ENCODE assay signal across 7 cellular contexts in the genomic region with DNA sequence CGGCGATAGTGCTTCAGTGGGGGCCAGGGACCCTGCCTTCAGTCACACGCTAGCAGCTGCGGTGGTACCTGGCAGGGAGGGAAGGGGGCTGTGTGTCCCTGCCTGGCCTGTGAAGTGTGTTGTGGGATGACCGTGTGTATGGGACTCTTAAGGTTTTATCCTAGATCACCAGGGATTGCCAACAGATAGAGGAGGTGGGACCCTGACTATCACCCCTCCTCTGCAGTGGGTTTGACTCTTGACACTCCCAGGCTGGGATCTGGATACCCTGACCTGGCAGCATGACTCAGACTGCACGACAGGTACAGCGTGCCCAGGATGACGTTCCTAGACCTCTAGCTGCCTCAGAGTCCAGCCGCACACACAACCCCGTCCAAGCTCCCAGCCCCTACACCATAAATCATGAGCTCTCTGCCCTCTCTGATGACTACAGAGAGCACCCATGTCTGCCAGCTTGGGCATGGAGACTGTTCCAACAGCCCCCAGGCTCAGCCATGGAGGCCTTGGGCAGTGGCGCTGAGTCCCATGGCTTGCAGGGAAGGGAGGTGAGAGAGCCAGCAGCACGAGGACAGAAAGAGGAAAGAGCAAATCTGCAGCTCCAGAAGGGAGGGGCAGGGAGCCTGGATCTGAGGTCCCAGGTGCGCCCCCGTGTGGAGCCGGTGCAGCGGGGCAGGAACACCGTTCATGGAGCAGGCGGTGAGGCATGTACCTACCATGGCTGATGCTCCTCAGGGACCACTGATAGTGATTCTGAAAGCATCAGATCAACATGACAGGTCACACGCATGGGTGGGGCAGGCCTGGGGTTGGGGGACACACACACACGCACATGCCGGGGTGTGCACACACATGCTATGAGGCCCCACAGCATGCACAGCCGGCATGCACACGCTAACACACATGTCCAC.
A peak's percentile ranks its signal among the peaks of the same experiment; 100 is the strongest.
DNase-seq lines count a peak whose midpoint lies in the region; ATAC-seq, FAIRE-seq and TF ChIP-seq lines count a peak whose summit lies in the region.

No MANE protein-coding gene starts in this region.

- H3K4me1 ChIP-seq in SJCRH30: no peaks in the 10 kb centered on the region
- H3K4me1 ChIP-seq in body of pancreas: no peaks in the 10 kb centered on the region
- no peaks in the 10 kb centered on the region for H3K4me1 ChIP-seq in right lobe of liver

- ATAC-seq in body of pancreas: peak; percentile 69
- ATAC-seq in right lobe of liver: peak; percentile 73 to 99 (median 91)
- ATAC-seq in GM21825 (IDR thresholded peaks at IDR 0.05; ENCODE audit: unreplicated experiment): no peak

- 37 to 61% methylated on average over 13 to 20 of the region's 23 CpGs for WGBS in body of pancreas, 2 donors
- WGBS in right lobe of liver (ENCODE audit: insufficient coverage, low coverage, low lambda C conversion rate, missing lambda C conversion rate): 5% methylated on average over 3 of the region's 23 CpGs

- intact Hi-C loops in body of pancreas (cut with DNase I) (no loop called here), right lobe of liver (cut with DNase I) (no loop called here)

- FAIRE-seq in G401.6 (lab: Jason Lieb, UNC): peak; percentile 51
- FAIRE-seq in urothelium cell line (lab: Jason Lieb, UNC): peak; percentile 52

- no peak overlapping the region for H3K4me3 ChIP-seq in SJCRH30
- H3K4me3 ChIP-seq in body of pancreas: no peak overlapping the region
- no peak overlapping the region for H3K4me3 ChIP-seq in right lobe of liver

- H3K9me3 ChIP-seq in SJCRH30 (replicated peaks): no peaks in the 10 kb centered on the region
- no peaks in the 10 kb centered on the region for H3K9me3 ChIP-seq in body of pancreas
- H3K9me3 ChIP-seq in right lobe of liver: no peaks in the 10 kb centered on the region

- H3K36me3 ChIP-seq in SJCRH30 (no peaks in the 10 kb centered on the region), body of pancreas (replicated peaks in 1 of 2; ENCODE audit: insufficient read depth in 1 of 2, low read depth in 2 of 2) (no peaks in the 10 kb centered on the region), right lobe of liver (no peaks in the 10 kb centered on the region)

- no peak overlapping the region for H3K27ac ChIP-seq in SJCRH30
- H3K27ac ChIP-seq in body of pancreas: no peak overlapping the region
- no peak overlapping the region for H3K27ac ChIP-seq in right lobe of liver

- H3K27me3 ChIP-seq in SJCRH30 (no peaks in the 10 kb centered on the region), body of pancreas (no peaks in the 10 kb centered on the region), right lobe of liver (no peaks in the 10 kb centered on the region)

- TF ChIP-seq POLR2A in body of pancreas (IDR thresholded peaks at IDR 0.05): no peak
- TF ChIP-seq POLR2A in right lobe of liver (IDR thresholded peaks at IDR 0.05): no peak

- TF ChIP-seq CTCF in body of pancreas (IDR thresholded peaks at IDR 0.05): peak in 5 of 7 experiments; percentile 9 to 56 (median 27)
- TF ChIP-seq CTCF in right lobe of liver (IDR thresholded peaks at IDR 0.05): peak in 3 of 4 donors; percentile 47 to 50 (median 50)

- peak in 43 of 76 experiments; percentile 8 to 60 (median 43) for DNase-seq in HUDEP-2 (lab: John Stamatoyannopoulos, UW; ENCODE audit: unreplicated experiment in 76 of 76)
- peak; percentile 60 to 62 for DNase-seq in SJCRH30
- DNase-seq in body of pancreas: peak; percentile 70 to 83 (median 72)
- DNase-seq in right lobe of liver: peak; percentile 74 to 85 (median 80)
- peak; percentile 50 for DNase-seq in urothelium cell line (ENCODE audit: low spot score)
